In the genomic region with DNA sequence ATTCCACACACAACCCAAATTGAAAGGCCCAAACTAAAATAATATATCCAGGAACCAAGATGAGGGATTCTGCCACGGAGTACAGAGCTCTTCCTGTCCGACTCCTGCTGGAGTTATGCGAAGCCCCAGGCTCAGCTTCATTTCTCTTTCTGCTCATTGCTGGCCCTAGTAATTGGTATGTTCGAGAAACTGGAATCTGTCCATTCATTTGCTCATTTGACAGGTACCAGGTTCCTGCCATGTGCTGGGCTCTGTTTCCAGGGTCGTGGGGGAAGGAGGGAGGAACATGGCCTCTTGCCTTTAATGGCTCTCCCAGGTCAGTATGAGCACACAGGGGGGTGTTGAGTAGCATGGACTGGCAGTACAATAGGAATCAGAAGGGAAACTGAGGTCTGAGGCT, we compare ENCODE assay signal across 5 cellular contexts.
"Had no signal": no experiment of that assay in that cellular context is flagged by ENCODE, and none has a peak within 500 bp of the region (broad histone marks: within the 10 kb centered on the region; RNA-seq: fewer than 3 reads in every experiment).

No MANE protein-coding gene starts in this region.

- H3K36me3 ChIP-seq: HAP-1 had no signal

- DNase-seq: HFFc6, KBM-7 had no signal

- H3K9me3 ChIP-seq: HAP-1 had no signal

- H3K4me1 ChIP-seq: HAP-1 had no signal

- H3K4me3 ChIP-seq: GM23338, HAP-1 had no signal

- H3K27ac ChIP-seq: HL-60 had no signal
